Comparison of ENCODE assay signal across 8 cellular contexts in the genomic region with DNA sequence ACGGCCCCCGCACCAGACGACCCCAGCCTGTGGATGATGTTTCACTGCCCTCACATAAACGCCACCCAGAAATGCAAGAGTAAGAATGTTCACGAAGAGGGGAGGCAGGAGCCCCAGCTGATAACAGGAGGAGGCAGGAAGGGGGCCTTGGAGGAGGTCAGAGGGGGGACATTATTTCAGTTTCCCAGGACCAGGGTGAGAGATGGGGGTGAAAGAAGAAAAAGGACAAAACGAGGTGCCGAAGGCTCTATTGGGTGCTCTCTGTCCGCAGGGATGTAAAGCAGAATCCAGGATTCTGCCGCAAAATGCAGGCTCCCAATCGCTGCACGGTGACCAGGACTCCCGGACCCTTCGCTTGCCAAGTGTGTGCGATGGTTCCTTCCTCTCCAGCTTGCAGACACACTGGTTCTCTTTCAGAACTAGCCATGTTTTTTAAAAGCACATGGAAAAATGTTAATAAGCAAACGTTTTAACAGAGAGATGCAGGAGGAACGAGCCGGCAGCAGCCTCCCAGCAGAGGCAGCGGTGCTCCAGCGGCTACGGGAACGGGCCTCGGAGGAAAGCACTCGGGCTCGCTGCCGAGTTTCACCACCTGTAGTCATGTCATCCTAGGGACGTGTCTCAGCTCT. TPM values are rescaled to one million over a fixed set of nuclear protein-coding genes. Genes with fewer than 3 reads are reported as not detected.
DNase-seq lines count a peak whose midpoint lies in the region; ATAC-seq and TF ChIP-seq lines count a peak whose summit lies in the region.

No MANE protein-coding gene starts in this region.

- peaks cover 47% of the 10 kb centered on the region for H3K27me3 ChIP-seq in lower lobe of right lung (ENCODE audit: low read depth)
- H3K27me3 ChIP-seq in transverse colon: peaks cover 39% of the 10 kb centered on the region

- DNase-seq in activated T-cell treated with anti-CD3 and anti-CD28 coated beads, Interleukin-2, amount 50 U/mL, for 4 hours: no peak
- no peak for DNase-seq in activated T-cell treated with anti-CD3 and anti-CD28 coated beads, Interleukin-2, amount 50 U/mL, for 48 hours
- DNase-seq in lower lobe of right lung (no peak), transverse colon (no peak), putamen (ENCODE audit: low spot score) (no peak)
- no peak for DNase-seq in activated CD4-positive, CD25-positive, alpha-beta regulatory T cell treated with anti-CD3 and anti-CD28 coated beads, Interleukin-2, amount 50 U/mL, for 72 hours

- H3K27ac ChIP-seq in angular gyrus (ENCODE audit: low read depth, low read length): peak overlapping the region; percentile 32
- H3K27ac ChIP-seq in lower lobe of right lung: no peak overlapping the region
- H3K27ac ChIP-seq in transverse colon: no peak overlapping the region

- TF ChIP-seq CTCF in lower lobe of right lung (IDR thresholded peaks at IDR 0.05) (no peak), transverse colon (IDR thresholded peaks at IDR 0.05) (no peak)

- intact Hi-C loops in lower lobe of right lung (cut with DNase I) (loop anchor here (5.0 to 10.0 kb wide), 2 partner anchors 138 to 351 kb away; no protein-coding TSS in a partner anchor), transverse colon (cut with DNase I; ENCODE audit: low total_unique reads) (loop anchor here (5.0 kb wide), 1 partner anchor 351 kb away; no protein-coding TSS in a partner anchor)

- H3K4me3 Mint-ChIP-seq in activated T-cell treated with anti-CD3 and anti-CD28 coated beads, Interleukin-2, amount 50 U/mL, for 4 hours: peak overlapping the region; percentile 82

- TF ChIP-seq EP300 in transverse colon (IDR thresholded peaks at IDR 0.05; ENCODE audit: low read depth): no peak

- no peaks in the 10 kb centered on the region for H3K36me3 ChIP-seq in lower lobe of right lung
- no peaks in the 10 kb centered on the region for H3K36me3 ChIP-seq in transverse colon

- H3K4me3 ChIP-seq in lower lobe of right lung: peak overlapping the region; percentile 59
- H3K4me3 ChIP-seq in transverse colon: peak overlapping the region in 3 of 4 donors; percentile 45 to 86 (median 56)

- peaks cover 21% of the 10 kb centered on the region for H3K4me1 Mint-ChIP-seq in activated T-cell treated with anti-CD3 and anti-CD28 coated beads, Interleukin-2, amount 50 U/mL, for 4 hours (ENCODE audit: low read depth)

- in situ Hi-C loops in transverse colon (cut with MboI; ENCODE audit: low pct_ligation_motif_present in 1 of 4, low pct_unique_long_range_greater_than_20kb in 1 of 4, low sequenced_read_pairs in 3 of 4): loop anchor here in 3 of 4 donors (10.0 to 25.0 kb wide), 5 partner anchors 138 to 736 kb away; a partner anchor contains a TSS

- WGBS in transverse colon (ENCODE audit: low coverage in 1 of 2), 2 donors: 11 to 16% methylated on average over 3 to 26 of the region's 26 CpGs

- H3K27me3 Mint-ChIP-seq in activated T-cell treated with anti-CD3 and anti-CD28 coated beads, Interleukin-2, amount 50 U/mL, for 4 hours (ENCODE audit: low read depth): no peaks in the 10 kb centered on the region

- no peak for ATAC-seq in activated T-cell treated with anti-CD3 and anti-CD28 coated beads, Interleukin-2, amount 50 U/mL, for 4 hours
- ATAC-seq in lower lobe of right lung (peak in 1 of 2 donors; percentile 14), HG03432 (IDR thresholded peaks at IDR 0.05; ENCODE audit: unreplicated experiment) (no peak)

- peaks cover 21% of the 10 kb centered on the region for H3K4me1 ChIP-seq in lower lobe of right lung
- peaks cover 4 to 21% (median 9%) of the 10 kb centered on the region in 4 donors for H3K4me1 ChIP-seq in transverse colon

- H3K9me3 Mint-ChIP-seq in activated T-cell treated with anti-CD3 and anti-CD28 coated beads, Interleukin-2, amount 50 U/mL, for 4 hours: no peaks in the 10 kb centered on the region

- no peak for TF ChIP-seq POLR2A in transverse colon (IDR thresholded peaks at IDR 0.05)

- peaks cover 12% of the 10 kb centered on the region for H3K36me3 Mint-ChIP-seq in activated T-cell treated with anti-CD3 and anti-CD28 coated beads, Interleukin-2, amount 50 U/mL, for 4 hours (ENCODE audit: insufficient read depth)

- no peaks in the 10 kb centered on the region for H3K9me3 ChIP-seq in lower lobe of right lung
- H3K9me3 ChIP-seq in transverse colon: no peaks in the 10 kb centered on the region

RNA-seq across cellular contexts. Expression of a gene that starts 59.5 kb away (rescaled TPM):
- total RNA-seq in activated T-cell treated with anti-CD3 and anti-CD28 coated beads, Interleukin-2, amount 50 U/mL, for 4 hours: 1 to 10 TPM; 1.8 to 2.5 (median 2.2) TPM
- 1.0 TPM for total RNA-seq in lower lobe of right lung
- total RNA-seq in transverse colon: 1 to 10 TPM in 2 of 4 donors, under 1 TPM in 2; 0.20 to 3.8 (median 2.3) TPM
